In genomic region chr6:126614642-126615504, GRCh38 we compare ENCODE assay signal across 14 cellular contexts.
DNase-seq lines count a peak whose midpoint lies in the region; ATAC-seq and TF ChIP-seq lines count a peak whose summit lies in the region.
"Had no signal": no experiment of that assay in that cellular context is flagged by ENCODE, and none has a peak within 500 bp of the region (broad histone marks: within the 10 kb centered on the region; RNA-seq: fewer than 3 reads in every experiment).

No MANE protein-coding gene starts in this region.

- peaks cover 25% of the 10 kb centered on the region for H3K36me3 Mint-ChIP-seq in WTC11

- no peaks in the 10 kb centered on the region for H3K27me3 Mint-ChIP-seq in WTC11 (ENCODE audit: low read depth)
- H3K27me3 Mint-ChIP-seq: activated CD4-positive, alpha-beta memory T cell treated with anti-CD3 and anti-CD28 coated beads, Interleukin-2, amount 10 ng/mL, durations not matched to agents 7 days and 5 days; brain; stimulated activated naive CD8-positive, alpha-beta T cell treated with anti-CD3 and anti-CD28 coated beads, Interleukin-15, Interleukin-2, amounts not matched to agents 100 ng/mL and 50 ng/mL, for 24 hours had no signal

- peaks cover 0 to 5% (median 0%) of the 10 kb centered on the region in 45 donors for H3K27me3 ChIP-seq in dorsolateral prefrontal cortex
- H3K27me3 ChIP-seq: sigmoid colon had no signal

- DNase-seq in DMS153 treated with DMSO at 0.1 percent for 48 hours (lab: John Stamatoyannopoulos, UW; ENCODE audit: unreplicated experiment) (peak; percentile 20), WTC11 (ENCODE audit: low spot score) (peak; percentile 57), AG08396 (ENCODE audit: low spot score) (no peak), dorsolateral prefrontal cortex (no peak), NCI-H1436 treated with DMSO at 0.1 percent for 48 hours (lab: John Stamatoyannopoulos, UW) (no peak)
- DNase-seq: activated CD4-positive, alpha-beta memory T cell treated with anti-CD3 and anti-CD28 coated beads, Interleukin-2, amount 10 ng/mL, durations not matched to agents 7 days and 5 days; activated gamma-delta T cell; nephron progenitor cell; sigmoid colon had no signal

- POLR2A ChIA-PET in WTC11 (lab: Charles Lee) = no interaction called here

- CTCF ChIA-PET in WTC11 (lab: Charles Lee) = interaction anchor here (1.0 kb wide), 1 partner anchor 13 kb away, joined by 4 read pairs; no protein-coding TSS in a partner anchor

- no peak overlapping the region for H3K4me3 ChIP-seq in dorsolateral prefrontal cortex
- H3K4me3 ChIP-seq: sigmoid colon had no signal

- peaks cover 12% of the 10 kb centered on the region for H3K4me1 Mint-ChIP-seq in WTC11
- H3K4me1 Mint-ChIP-seq: activated CD4-positive, alpha-beta memory T cell treated with anti-CD3 and anti-CD28 coated beads, Interleukin-2, amount 10 ng/mL, durations not matched to agents 7 days and 5 days; brain; nephron progenitor cell had no signal

- peaks cover 47% of the 10 kb centered on the region for H3K9me3 Mint-ChIP-seq in WTC11

- H3K27ac ChIP-seq in dorsolateral prefrontal cortex = no peak overlapping the region
- H3K27ac ChIP-seq: sigmoid colon had no signal

- no peak overlapping the region for H3K4me3 Mint-ChIP-seq in WTC11
- H3K4me3 Mint-ChIP-seq: activated CD4-positive, alpha-beta memory T cell treated with anti-CD3 and anti-CD28 coated beads, Interleukin-2, amount 10 ng/mL, durations not matched to agents 7 days and 5 days; brain; nephron progenitor cell; stimulated activated naive CD8-positive, alpha-beta T cell treated with anti-CD3 and anti-CD28 coated beads, Interleukin-15, Interleukin-2, amounts not matched to agents 100 ng/mL and 50 ng/mL, for 24 hours had no signal

- intact Hi-C loops in dorsolateral prefrontal cortex (cut with DNase I) = no loop called here

- H3K27ac Mint-ChIP-seq in WTC11 = no peak overlapping the region
- H3K27ac Mint-ChIP-seq: activated CD4-positive, alpha-beta memory T cell treated with anti-CD3 and anti-CD28 coated beads, Interleukin-2, amount 10 ng/mL, durations not matched to agents 7 days and 5 days; brain; nephron progenitor cell; stimulated activated naive CD8-positive, alpha-beta T cell treated with anti-CD3 and anti-CD28 coated beads, Interleukin-15, Interleukin-2, amounts not matched to agents 100 ng/mL and 50 ng/mL, for 24 hours had no signal

- ATAC-seq in GM18907 (IDR thresholded peaks at IDR 0.05; ENCODE audit: unreplicated experiment) = peak; percentile 76
- peak; percentile 68 for ATAC-seq in HG02885 (IDR thresholded peaks at IDR 0.05; ENCODE audit: poor library complexity, unreplicated experiment)
- peak; percentile 99 for ATAC-seq in WTC11
- no peak for ATAC-seq in GM19328 (IDR thresholded peaks at IDR 0.05; ENCODE audit: unreplicated experiment)

- TF ChIP-seq CTCF in WTC11 (IDR thresholded peaks at IDR 0.05) (no peak), dorsolateral prefrontal cortex (IDR thresholded peaks at IDR 0.05 in 54 of 56, conservative IDR thresholded peaks at IDR 0.05 in 2 of 56; ENCODE audit: low read depth in 1 of 56, partially characterized antibody in 56 of 56) (no peak)

TF ChIP-seq in WTC11, 78 proteins besides CTCF, POLR2A, EP300 and RAD21:
- TF ChIP-seq JAZF1 (CRISPR knock-in tag; IDR thresholded peaks at IDR 0.05) (no peak), USF1 (CRISPR knock-in tag; IDR thresholded peaks at IDR 0.05) (no peak), ZNF416 (CRISPR knock-in tag; IDR thresholded peaks at IDR 0.05) (no peak), ETV6 (CRISPR knock-in tag; IDR thresholded peaks at IDR 0.05) (0 out of 2 replicates have a peak, but pooled peaks have one; percentile 27), EMX1 (CRISPR knock-in tag; IDR thresholded peaks at IDR 0.05) (no peak)

Comparison
In these comparisons a context has a peak if more than half of its experiments do, and no peak if none do; other contexts are left out.
1. DNase-seq: peak in DMS153 treated with DMSO at 0.1 percent for 48 hours (single experiment) and WTC11 (single experiment); none in AG08396 (single experiment), dorsolateral prefrontal cortex (0 of 10) and NCI-H1436 treated with DMSO at 0.1 percent for 48 hours (single experiment).